1 cellular context compared by ENCODE assay signal in the genomic region with DNA sequence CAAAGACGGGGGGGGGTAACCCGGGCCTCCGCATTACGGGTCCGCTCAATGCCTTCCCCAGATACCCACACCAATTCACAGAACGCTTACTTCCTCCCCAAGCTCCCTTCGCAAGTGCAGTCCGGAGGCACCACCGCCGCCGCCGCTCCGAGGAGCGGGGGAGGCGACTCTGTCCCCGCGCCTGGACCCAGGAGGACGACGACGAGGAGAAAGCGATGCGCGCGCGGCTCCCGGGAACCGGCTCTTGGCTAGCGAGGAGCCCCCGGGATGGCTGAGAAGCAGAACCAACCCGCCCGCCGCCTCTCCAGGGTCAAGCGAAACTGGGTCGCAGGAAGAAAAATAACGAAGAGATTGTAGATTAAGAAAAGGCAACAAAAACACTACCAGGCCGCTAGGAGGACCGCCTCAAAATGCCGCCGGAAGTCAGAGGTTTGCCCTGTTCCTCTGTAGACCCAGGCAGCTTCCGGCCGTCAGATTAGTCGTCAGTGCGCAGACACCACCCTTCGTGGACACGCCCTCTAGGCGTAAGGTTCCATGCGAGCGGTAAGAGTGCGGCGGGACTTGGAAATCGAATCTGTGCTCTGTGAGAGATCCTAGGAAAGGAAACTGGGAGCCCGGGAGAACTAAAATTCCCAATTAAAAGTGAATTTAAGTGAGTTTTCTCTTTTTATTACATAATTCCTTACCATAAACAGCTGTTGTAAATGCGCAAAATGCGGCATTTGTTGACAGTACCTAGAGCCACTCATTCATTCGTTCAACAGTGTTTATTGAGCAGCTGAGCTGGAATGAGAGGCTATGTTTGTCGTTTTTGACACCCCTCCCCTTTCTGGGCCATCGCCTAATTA.
A peak's percentile ranks its signal among the peaks of the same experiment; 100 is the strongest.
TF ChIP-seq lines count a peak whose summit lies in the region.

A gene with protein sequence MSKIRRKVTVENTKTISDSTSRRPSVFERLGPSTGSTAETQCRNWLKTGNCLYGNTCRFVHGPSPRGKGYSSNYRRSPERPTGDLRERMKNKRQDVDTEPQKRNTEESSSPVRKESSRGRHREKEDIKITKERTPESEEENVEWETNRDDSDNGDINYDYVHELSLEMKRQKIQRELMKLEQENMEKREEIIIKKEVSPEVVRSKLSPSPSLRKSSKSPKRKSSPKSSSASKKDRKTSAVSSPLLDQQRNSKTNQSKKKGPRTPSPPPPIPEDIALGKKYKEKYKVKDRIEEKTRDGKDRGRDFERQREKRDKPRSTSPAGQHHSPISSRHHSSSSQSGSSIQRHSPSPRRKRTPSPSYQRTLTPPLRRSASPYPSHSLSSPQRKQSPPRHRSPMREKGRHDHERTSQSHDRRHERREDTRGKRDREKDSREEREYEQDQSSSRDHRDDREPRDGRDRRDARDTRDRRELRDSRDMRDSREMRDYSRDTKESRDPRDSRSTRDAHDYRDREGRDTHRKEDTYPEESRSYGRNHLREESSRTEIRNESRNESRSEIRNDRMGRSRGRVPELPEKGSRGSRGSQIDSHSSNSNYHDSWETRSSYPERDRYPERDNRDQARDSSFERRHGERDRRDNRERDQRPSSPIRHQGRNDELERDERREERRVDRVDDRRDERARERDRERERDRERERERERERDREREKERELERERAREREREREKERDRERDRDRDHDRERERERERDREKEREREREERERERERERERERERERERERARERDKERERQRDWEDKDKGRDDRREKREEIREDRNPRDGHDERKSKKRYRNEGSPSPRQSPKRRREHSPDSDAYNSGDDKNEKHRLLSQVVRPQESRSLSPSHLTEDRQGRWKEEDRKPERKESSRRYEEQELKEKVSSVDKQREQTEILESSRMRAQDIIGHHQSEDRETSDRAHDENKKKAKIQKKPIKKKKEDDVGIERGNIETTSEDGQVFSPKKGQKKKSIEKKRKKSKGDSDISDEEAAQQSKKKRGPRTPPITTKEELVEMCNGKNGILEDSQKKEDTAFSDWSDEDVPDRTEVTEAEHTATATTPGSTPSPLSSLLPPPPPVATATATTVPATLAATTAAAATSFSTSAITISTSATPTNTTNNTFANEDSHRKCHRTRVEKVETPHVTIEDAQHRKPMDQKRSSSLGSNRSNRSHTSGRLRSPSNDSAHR (N-terminal part only) (minus strand): TSS at position 433 of the 848 bp plus-strand sequence. CDS start 7,239 bp downstream, outside the sequence.

TF ChIP-seq in liver, 16 proteins besides CTCF, POLR2A, EP300 and RAD21 (continued from another document):
- TF ChIP-seq, protein P1, sequence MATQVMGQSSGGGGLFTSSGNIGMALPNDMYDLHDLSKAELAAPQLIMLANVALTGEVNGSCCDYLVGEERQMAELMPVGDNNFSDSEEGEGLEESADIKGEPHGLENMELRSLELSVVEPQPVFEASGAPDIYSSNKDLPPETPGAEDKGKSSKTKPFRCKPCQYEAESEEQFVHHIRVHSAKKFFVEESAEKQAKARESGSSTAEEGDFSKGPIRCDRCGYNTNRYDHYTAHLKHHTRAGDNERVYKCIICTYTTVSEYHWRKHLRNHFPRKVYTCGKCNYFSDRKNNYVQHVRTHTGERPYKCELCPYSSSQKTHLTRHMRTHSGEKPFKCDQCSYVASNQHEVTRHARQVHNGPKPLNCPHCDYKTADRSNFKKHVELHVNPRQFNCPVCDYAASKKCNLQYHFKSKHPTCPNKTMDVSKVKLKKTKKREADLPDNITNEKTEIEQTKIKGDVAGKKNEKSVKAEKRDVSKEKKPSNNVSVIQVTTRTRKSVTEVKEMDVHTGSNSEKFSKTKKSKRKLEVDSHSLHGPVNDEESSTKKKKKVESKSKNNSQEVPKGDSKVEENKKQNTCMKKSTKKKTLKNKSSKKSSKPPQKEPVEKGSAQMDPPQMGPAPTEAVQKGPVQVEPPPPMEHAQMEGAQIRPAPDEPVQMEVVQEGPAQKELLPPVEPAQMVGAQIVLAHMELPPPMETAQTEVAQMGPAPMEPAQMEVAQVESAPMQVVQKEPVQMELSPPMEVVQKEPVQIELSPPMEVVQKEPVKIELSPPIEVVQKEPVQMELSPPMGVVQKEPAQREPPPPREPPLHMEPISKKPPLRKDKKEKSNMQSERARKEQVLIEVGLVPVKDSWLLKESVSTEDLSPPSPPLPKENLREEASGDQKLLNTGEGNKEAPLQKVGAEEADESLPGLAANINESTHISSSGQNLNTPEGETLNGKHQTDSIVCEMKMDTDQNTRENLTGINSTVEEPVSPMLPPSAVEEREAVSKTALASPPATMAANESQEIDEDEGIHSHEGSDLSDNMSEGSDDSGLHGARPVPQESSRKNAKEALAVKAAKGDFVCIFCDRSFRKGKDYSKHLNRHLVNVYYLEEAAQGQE (IDR thresholded peaks at IDR 0.05): peak; percentile 69
TF ChIP-seq in liver: peak in this region for 10.
